Comparison of ENCODE assay signal across 8 cellular contexts in the genomic region with DNA sequence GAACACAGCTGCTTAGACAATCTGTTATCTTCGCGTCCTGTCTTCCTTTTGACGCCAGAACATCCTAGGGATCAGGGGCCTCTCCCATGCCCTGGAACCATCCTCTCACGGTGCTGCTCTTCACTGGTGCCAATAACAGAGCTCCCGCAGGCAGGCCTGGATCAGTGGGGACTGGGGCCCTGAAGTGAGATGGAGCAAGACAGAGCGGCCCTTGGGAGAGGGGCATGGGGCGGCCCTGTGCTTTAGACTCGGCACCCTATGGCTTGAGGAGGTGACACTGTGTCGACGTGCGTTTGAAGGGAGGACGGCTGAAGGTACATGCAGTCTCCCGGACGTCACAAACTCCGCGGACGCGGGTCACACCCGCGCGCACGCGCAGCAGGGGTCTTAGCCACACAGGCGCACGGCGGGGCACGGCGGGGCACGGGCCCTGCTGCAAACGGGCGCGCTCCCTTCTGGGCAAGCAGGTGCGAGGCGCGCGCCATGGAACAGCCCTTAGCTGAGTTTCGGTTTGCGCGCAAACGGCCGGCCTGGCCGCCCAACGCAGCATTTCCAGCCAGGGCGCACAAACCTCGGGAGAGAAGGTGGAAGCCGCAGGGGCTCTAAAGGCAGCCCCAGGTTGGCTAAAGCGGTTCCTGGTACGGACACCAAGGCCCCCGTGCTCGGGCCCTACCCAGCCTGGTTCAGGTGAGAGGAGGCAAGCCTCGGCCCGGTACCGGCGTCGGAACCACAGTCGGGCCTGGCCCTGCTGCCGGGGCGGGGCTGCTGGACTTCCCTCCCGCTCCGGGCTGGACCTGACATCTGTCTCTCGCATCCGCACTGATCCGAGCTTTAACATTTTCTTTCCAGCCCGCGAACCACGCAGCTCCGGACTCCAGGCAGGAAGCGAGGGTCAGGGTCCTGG. TPM values are rescaled to one million over a fixed set of nuclear protein-coding genes. Genes with fewer than 3 reads are reported as not detected.
A peak's percentile ranks its signal among the peaks of the same experiment; 100 is the strongest.
DNase-seq lines count a peak whose midpoint lies in the region; ATAC-seq and TF ChIP-seq lines count a peak whose summit lies in the region.

No MANE protein-coding gene starts in this region.

- no peak for TF ChIP-seq EP300 in SK-N-SH (IDR thresholded peaks at IDR 0.05; ENCODE audit: borderline replicate concordance in 1 of 2, low read depth in 1 of 2, low read length in 1 of 2)

- H4K20me1 ChIP-seq in SK-N-SH (ENCODE audit: insufficient read depth) (no peaks in the 10 kb centered on the region), fibroblast of lung (ENCODE audit: control insufficient read depth, extremely low read depth, insufficient read depth, low read length) (no peaks in the 10 kb centered on the region)

- CTCF ChIA-PET in SK-N-SH (lab: Yijun Ruan, JAX): interaction anchor here (0.7 kb wide), 1 partner anchor 54 kb away, joined by 3 read pairs; no protein-coding TSS in a partner anchor

- TF ChIP-seq CTCF in SK-N-SH (IDR thresholded peaks at IDR 0.05): no peak
- no peak for TF ChIP-seq CTCF in fibroblast of lung (conservative IDR thresholded peaks at IDR 0.05 in 1 of 2, IDR thresholded peaks at IDR 0.05 in 1 of 2; ENCODE audit: low read depth in 1 of 2, low read length in 2 of 2)
- TF ChIP-seq CTCF in retinal pigment epithelial cell (conservative IDR thresholded peaks at IDR 0.05; ENCODE audit: low read depth, low read length): no peak

- in situ Hi-C loops in ACHN (cut with HindIII; ENCODE audit: low pct_ligation_motif_present, low pct_unique_long_range_greater_than_20kb, low sequenced_read_pairs): no loop called here

- H3K9me3 ChIP-seq in SK-N-SH (no peaks in the 10 kb centered on the region), fibroblast of lung (ENCODE audit: control insufficient read depth, insufficient read depth, low read depth, low read length) (no peaks in the 10 kb centered on the region), SJCRH30 (replicated peaks) (no peaks in the 10 kb centered on the region)

- H3K36me3 ChIP-seq in SK-N-SH (replicated peaks in 1 of 2; ENCODE audit: control insufficient read depth in 1 of 2, insufficient read depth in 2 of 2, low read length in 1 of 2) (no peaks in the 10 kb centered on the region), fibroblast of lung (ENCODE audit: control insufficient read depth, insufficient read depth, low read length) (no peaks in the 10 kb centered on the region), SJCRH30 (no peaks in the 10 kb centered on the region)

- WGBS in SK-N-SH (ENCODE audit: low lambda C conversion rate): 3% methylated on average over 31 of the region's 68 CpGs

- DNase-seq in activated CD4-positive, alpha-beta T cell treated with anti-CD3 and anti-CD28 coated beads for 48 hours: peak; percentile 53
- DNase-seq in activated CD4-positive, alpha-beta T cell treated with anti-CD3 and anti-CD28 coated beads, Interleukin-2, amount 50 U/mL, for 4 hours: no peak
- no peak for DNase-seq in SK-N-SH
- DNase-seq in fibroblast of lung (ENCODE audit: low read depth in 2 of 2): peak; percentile 15 to 22
- DNase-seq in retinal pigment epithelial cell (ENCODE audit: low read depth): no peak
- no peak for DNase-seq in SJCRH30
- DNase-seq in ACHN: no peak

- H3K4me3 ChIP-seq in SK-N-SH (ENCODE audit: low read depth in 2 of 2, low read length in 1 of 2) (peak overlapping the region; percentile 27 to 47; a peak in 2 of 4 replicates), fibroblast of lung (replicated peaks in 1 of 4; ENCODE audit: control extremely low read depth in 1 of 4, insufficient read depth in 1 of 4, low read depth in 3 of 4, low read length in 4 of 4) (peak overlapping the region in 2 of 4 experiments; percentile 11 to 35), retinal pigment epithelial cell (ENCODE audit: low read length) (peak overlapping the region; percentile 15), SJCRH30 (no peak overlapping the region)

- POLR2A ChIA-PET in SK-N-SH (lab: Yijun Ruan, JAX): no interaction called here

- H3F3A ChIP-seq in SK-N-SH (replicated peaks; ENCODE audit: insufficient read depth): no peaks in the 10 kb centered on the region

- H3K4me1 ChIP-seq in SK-N-SH (ENCODE audit: control insufficient read depth in 1 of 2, insufficient read depth in 2 of 2, low read depth in 1 of 2, low read length in 1 of 2) (no peaks in the 10 kb centered on the region), fibroblast of lung (ENCODE audit: control insufficient read depth, extremely low read depth, insufficient read depth, low read length) (no peaks in the 10 kb centered on the region), SJCRH30 (no peaks in the 10 kb centered on the region)

- no peak for ATAC-seq in HG02852 (IDR thresholded peaks at IDR 0.05; ENCODE audit: unreplicated experiment)

- H3K27me3 ChIP-seq in SK-N-SH (ENCODE audit: insufficient read depth): 0 out of 2 replicates have a peak, but pooled peaks cover 10% of the 10 kb centered on the region
- peaks cover 10% of the 10 kb centered on the region for H3K27me3 ChIP-seq in fibroblast of lung (ENCODE audit: control insufficient read depth, insufficient read depth, low read length)
- no peaks in the 10 kb centered on the region for H3K27me3 ChIP-seq in SJCRH30

- H3K27ac ChIP-seq in SK-N-SH (ENCODE audit: low read depth in 2 of 2, low read length in 1 of 2) (no peak overlapping the region), fibroblast of lung (ENCODE audit: insufficient read depth, low read length) (no peak overlapping the region), SJCRH30 (no peak overlapping the region)

- H3K9ac ChIP-seq in SK-N-SH: no peak overlapping the region
- H3K9ac ChIP-seq in fibroblast of lung (ENCODE audit: insufficient read depth, low read length): no peak overlapping the region

- no peaks in the 10 kb centered on the region for H3K9me2 ChIP-seq in SK-N-SH

- no peak for TF ChIP-seq RAD21 in SK-N-SH (IDR thresholded peaks at IDR 0.05; ENCODE audit: low read length)

- no peaks in the 10 kb centered on the region for H3K79me2 ChIP-seq in SK-N-SH (ENCODE audit: insufficient read depth)
- no peaks in the 10 kb centered on the region for H3K79me2 ChIP-seq in fibroblast of lung (ENCODE audit: control insufficient read depth, insufficient read depth, low read length)

- H2AFZ ChIP-seq in SK-N-SH (ENCODE audit: low read depth) (no peak overlapping the region; the same call in 1 of the 2 replicates), fibroblast of lung (ENCODE audit: low read length) (no peak overlapping the region)

- peak overlapping the region; percentile 72; the same call in 1 of the 2 replicates for H3K4me2 ChIP-seq in SK-N-SH
- peak overlapping the region; percentile 40 for H3K4me2 ChIP-seq in fibroblast of lung (ENCODE audit: extremely low read depth, insufficient read depth, low read length)

TF ChIP-seq in SK-N-SH, 30 proteins besides CTCF, POLR2A, EP300 and RAD21:
- TF ChIP-seq NRF1 (IDR thresholded peaks at IDR 0.05; ENCODE audit: low read depth, low read length) (0 out of 2 replicates have a peak, but pooled peaks have one; percentile 10), RFX5 (IDR thresholded peaks at IDR 0.05; ENCODE audit: low read length) (no peak), FOXJ3 (CRISPR knock-in tag; IDR thresholded peaks at IDR 0.05) (no peak), GABPA (IDR thresholded peaks at IDR 0.05; ENCODE audit: low read depth) (no peak), JUND (IDR thresholded peaks at IDR 0.05) (no peak)

RNA-seq across cellular contexts. Expression of a gene that starts 16.5 kb away (rescaled TPM):
- polyA plus RNA-seq in SK-N-SH (2012; rRNA removed): not detected in 2 replicates
- polyA plus RNA-seq in SK-N-SH (2012; cell fraction: cytosol; rRNA removed): not detected in 2 replicates
- not detected in 2 replicates for polyA plus RNA-seq in SK-N-SH (2012; cell fraction: nucleus; rRNA removed)
- not detected in 2 replicates for total RNA-seq in fibroblast of lung
- polyA plus RNA-seq in fibroblast of lung: 0.26 TPM in 1 of 2 replicates, not detected in the other
- 0.10 TPM in 1 of 2 replicates, not detected in the other for polyA plus RNA-seq in fibroblast of lung (2012)
- not detected in 2 replicates for polyA minus RNA-seq in fibroblast of lung (ENCODE audit: low replicate concordance)
- total RNA-seq in SJCRH30 (2014; rRNA removed; shearing (Covaris generic)): not detected in 2 replicates

Comparison
In these comparisons a context has a peak if more than half of its experiments do, and no peak if none do; other contexts are left out.
1. DNase-seq: peak in activated CD4-positive, alpha-beta T cell treated with anti-CD3 and anti-CD28 coated beads for 48 hours (single experiment) and fibroblast of lung (2 of 2); none in activated CD4-positive, alpha-beta T cell treated with anti-CD3 and anti-CD28 coated beads, Interleukin-2, amount 50 U/mL, for 4 hours (0 of 2), SK-N-SH (single experiment), retinal pigment epithelial cell (single experiment), SJCRH30 (0 of 2) and ACHN (single experiment).